In the genomic region with DNA sequence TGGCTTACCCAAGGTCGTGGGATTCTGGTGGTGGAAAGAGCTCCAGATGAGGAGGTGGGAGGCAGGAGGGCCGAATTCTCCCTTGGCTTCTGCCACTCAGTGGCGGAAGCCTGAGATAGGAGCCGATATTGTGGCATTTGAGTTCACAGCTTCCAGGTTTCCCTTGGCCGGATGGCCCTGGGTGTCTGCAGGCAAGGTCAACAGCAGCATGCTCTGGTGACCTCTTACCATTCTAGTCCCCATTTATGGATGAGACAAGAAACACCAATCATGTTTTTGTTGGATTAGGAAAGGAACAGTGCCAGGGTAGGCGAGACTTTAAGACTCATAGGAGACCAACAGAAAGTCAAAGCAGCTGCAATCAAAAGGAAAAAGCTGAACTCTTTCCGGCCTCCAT, we compare ENCODE assay signal across 1 cellular context.
TF ChIP-seq lines count a peak whose summit lies in the region.

No MANE protein-coding gene starts in this region.

TF ChIP-seq in H1, 55 proteins besides CTCF, POLR2A, EP300 and RAD21:
- TF ChIP-seq, protein P1, sequence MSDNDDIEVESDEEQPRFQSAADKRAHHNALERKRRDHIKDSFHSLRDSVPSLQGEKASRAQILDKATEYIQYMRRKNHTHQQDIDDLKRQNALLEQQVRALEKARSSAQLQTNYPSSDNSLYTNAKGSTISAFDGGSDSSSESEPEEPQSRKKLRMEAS (IDR thresholded peaks at IDR 0.05): no peak
- TF ChIP-seq RXRA (IDR thresholded peaks at IDR 0.05; ENCODE audit: insufficient read depth, low read depth, low read length): no peak
- no peak for TF ChIP-seq FOSL1 (IDR thresholded peaks at IDR 0.05; ENCODE audit: insufficient read depth, low read depth, low read length)
- no peak for TF ChIP-seq ATF3 (IDR thresholded peaks at IDR 0.05; ENCODE audit: insufficient read depth, low read depth, low read length)
- TF ChIP-seq BCL11A (IDR thresholded peaks at IDR 0.05; ENCODE audit: low read depth in 2 of 2, low read length in 2 of 2): no peak
- TF ChIP-seq SIX5 (IDR thresholded peaks at IDR 0.05; ENCODE audit: low read depth, low read length): no peak
- no peak for TF ChIP-seq PHF8 (conservative IDR thresholded peaks at IDR 0.05; ENCODE audit: low read depth, low read length)
- no peak for TF ChIP-seq GABPA (IDR thresholded peaks at IDR 0.05; ENCODE audit: borderline replicate concordance, insufficient read depth, low read length)
- no peak for TF ChIP-seq POLR2AphosphoS5 (IDR thresholded peaks at IDR 0.05; ENCODE audit: low read depth, low read length)
- TF ChIP-seq KDM5A (IDR thresholded peaks at IDR 0.05; ENCODE audit: low read length): no peak
- no peak for TF ChIP-seq SAP30 (IDR thresholded peaks at IDR 0.05; ENCODE audit: insufficient read depth, insufficient replicate concordance, low read length)
- no peak for TF ChIP-seq ASH2L (IDR thresholded peaks at IDR 0.05; ENCODE audit: low read length)
- no peak for TF ChIP-seq TAF1 (IDR thresholded peaks at IDR 0.05; ENCODE audit: low read depth, low read length)
- no peak for TF ChIP-seq SRF (IDR thresholded peaks at IDR 0.05; ENCODE audit: low read depth, low read length)
- TF ChIP-seq SP4 (IDR thresholded peaks at IDR 0.05; ENCODE audit: low read length): no peak
- TF ChIP-seq CTBP2 (IDR thresholded peaks at IDR 0.05; ENCODE audit: borderline replicate concordance, insufficient read depth, insufficient read length, low read length): no peak
- TF ChIP-seq TCF12 (IDR thresholded peaks at IDR 0.05; ENCODE audit: low read depth, low read length): no peak
- TF ChIP-seq USF2 (IDR thresholded peaks at IDR 0.05; ENCODE audit: low read length): no peak
- TF ChIP-seq JUND (IDR thresholded peaks at IDR 0.05; ENCODE audit: low read length): no peak
- TF ChIP-seq CHD2 (IDR thresholded peaks at IDR 0.05; ENCODE audit: low read length): no peak
